20 cellular contexts compared by ENCODE assay signal in the genomic region with DNA sequence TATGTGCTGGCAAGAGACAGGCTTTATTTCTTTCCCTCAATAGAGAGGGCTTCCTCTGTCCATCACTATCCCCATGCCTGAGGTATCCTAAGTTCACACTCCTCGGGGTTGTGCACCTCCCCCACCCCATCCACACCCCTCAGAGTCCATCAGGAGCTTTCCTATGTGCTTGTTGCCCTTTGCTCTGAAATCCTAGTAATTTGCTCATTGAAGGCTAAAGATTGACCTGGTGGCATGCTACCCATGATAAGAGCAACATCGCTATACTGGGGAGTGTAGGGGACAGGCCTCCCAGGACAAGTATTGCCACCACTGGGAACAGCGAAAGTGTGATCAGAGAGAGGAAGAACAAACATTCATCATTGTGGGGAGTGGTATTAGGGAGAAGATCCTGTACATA. TPM values are rescaled to one million over a fixed set of nuclear protein-coding genes. Genes with fewer than 3 reads are reported as not detected.
DNase-seq lines count a peak whose midpoint lies in the region; ATAC-seq, FAIRE-seq and TF ChIP-seq lines count a peak whose summit lies in the region.
"Had no signal": no experiment of that assay in that cellular context is flagged by ENCODE, and none has a peak within 500 bp of the region (broad histone marks: within the 10 kb centered on the region; RNA-seq: fewer than 3 reads in every experiment).

No MANE protein-coding gene starts in this region.

- H3K27ac ChIP-seq in GM23338 (ENCODE audit: low read depth) (no peak overlapping the region), Peyer's patch (peak overlapping the region in 2 of 4 donors; percentile 55 to 75), mesendoderm (ENCODE audit: low read depth, low read length) (no peak overlapping the region), small intestine (ENCODE audit: low read depth in 1 of 2, low read length in 1 of 2) (peak overlapping the region in 1 of 2 donors; percentile 50)
- H3K27ac ChIP-seq: A549, KMS-11, PC-9, SJCRH30 had no signal

- TF ChIP-seq CTCF in GM23338 (conservative IDR thresholded peaks at IDR 0.05; ENCODE audit: low read depth in 2 of 2) = no peak
- TF ChIP-seq CTCF in Peyer's patch (IDR thresholded peaks at IDR 0.05) = no peak

- no CpG with 5 or more reads among the region's 3 CpGs for WGBS in mesendoderm (ENCODE audit: extremely low coverage, insufficient coverage, low lambda C conversion rate)
- WGBS in small intestine, 3 donors = 19 to 60% (median 33%) methylated on average over 3 of the region's 3 CpGs

- no peak overlapping the region for H2BK15ac ChIP-seq in mesendoderm (replicated peaks; ENCODE audit: low read depth)

- H2BK5ac ChIP-seq in mesendoderm (ENCODE audit: low read length) = no peak overlapping the region

- H3K27me3 ChIP-seq in GM23338 (ENCODE audit: insufficient read depth) (no peaks in the 10 kb centered on the region), Peyer's patch (no peaks in the 10 kb centered on the region), mesendoderm (ENCODE audit: insufficient read depth, low read length, poor library complexity) (no peaks in the 10 kb centered on the region), small intestine (ENCODE audit: control insufficient read depth in 2 of 2, insufficient read depth in 2 of 2, low read length in 2 of 2) (no peaks in the 10 kb centered on the region)
- H3K27me3 ChIP-seq: SJCRH30 had no signal

- no peak for FAIRE-seq in small intestine (lab: Jason Lieb, UNC)
- FAIRE-seq: A549, H54 had no signal

- peaks cover 51% of the 10 kb centered on the region for H3K4me1 Mint-ChIP-seq in GM23338

- H3K56ac ChIP-seq in mesendoderm (ENCODE audit: low read length) = no peak overlapping the region

- no peaks in the 10 kb centered on the region for H3K9me3 Mint-ChIP-seq in GM23338
- H3K9me3 Mint-ChIP-seq: CD4-positive, alpha-beta T cell had no signal

- no peak overlapping the region for H2BK120ac ChIP-seq in mesendoderm (ENCODE audit: low read depth, low read length)

- peak; percentile 67 for ATAC-seq in GM23338
- ATAC-seq in HG03521 (IDR thresholded peaks at IDR 0.05; ENCODE audit: unreplicated experiment) = no peak
- ATAC-seq: A549 had no signal

- H3K9me3 ChIP-seq in Peyer's patch = no peaks in the 10 kb centered on the region
- no peaks in the 10 kb centered on the region for H3K9me3 ChIP-seq in small intestine (ENCODE audit: control insufficient read depth, low read depth)
- H3K9me3 ChIP-seq: A549, SJCRH30 had no signal

- no peaks in the 10 kb centered on the region for H3K27me3 Mint-ChIP-seq in GM23338 (ENCODE audit: insufficient read depth, low read depth, poor library complexity)

- H3K79me2 ChIP-seq in GM23338 (replicated peaks; ENCODE audit: insufficient read depth) = peaks cover 8% of the 10 kb centered on the region
- no peaks in the 10 kb centered on the region for H3K79me2 ChIP-seq in mesendoderm (ENCODE audit: control insufficient read depth, insufficient read depth, low read length)

- no peak overlapping the region for H3K9ac ChIP-seq in mesendoderm (ENCODE audit: low read length)
- H3K9ac ChIP-seq: KMS-11 had no signal

- no peaks in the 10 kb centered on the region for H3K36me3 ChIP-seq in GM23338 (ENCODE audit: insufficient read depth)
- H3K36me3 ChIP-seq in Peyer's patch = no peaks in the 10 kb centered on the region
- H3K36me3 ChIP-seq in mesendoderm (ENCODE audit: control insufficient read depth, insufficient read depth, low read length) = no peaks in the 10 kb centered on the region
- no peaks in the 10 kb centered on the region for H3K36me3 ChIP-seq in small intestine (ENCODE audit: control insufficient read depth in 2 of 2, insufficient read depth in 2 of 2, low read length in 2 of 2)
- H3K36me3 ChIP-seq: SJCRH30 had no signal

- no peak overlapping the region for H3K4ac ChIP-seq in mesendoderm (ENCODE audit: low read depth, low read length)

- H4K8ac ChIP-seq in mesendoderm (ENCODE audit: low read depth, low read length) = no peak overlapping the region

- DNase-seq in GM23338 (ENCODE audit: low spot score) (no peak), Peyer's patch (peak in 2 of 3 donors; percentile 59 to 71), mesendoderm (peak; percentile 18), small intestine (peak; percentile 89), NCI-H146 (lab: John Stamatoyannopoulos, UW) (no peak), activated gamma-delta T cell treated with Interleukin-2 at 50 U/mL for 16 hours (no peak)
- DNase-seq: CD4-positive, alpha-beta T cell; DMS53; EL; NCI-H1417 treated with DMSO at 0.1 percent for 48 hours; NCI-H1930; NCI-H526; PC-9; SJCRH30 had no signal

- H3F3A ChIP-seq in GM23338 (replicated peaks; ENCODE audit: low read depth) = no peaks in the 10 kb centered on the region; the same call in 1 of the 2 replicates

- peaks cover 6% of the 10 kb centered on the region for H3K36me3 Mint-ChIP-seq in GM23338 (ENCODE audit: low read depth)

- no peak overlapping the region for H4K5ac ChIP-seq in mesendoderm (ENCODE audit: low read length)

- H3K4me3 Mint-ChIP-seq in GM23338 = no peak overlapping the region
- H3K4me3 Mint-ChIP-seq: CD4-positive, alpha-beta T cell had no signal

- H3K9me2 ChIP-seq in GM23338 (ENCODE audit: insufficient read depth) = no peaks in the 10 kb centered on the region; the same call in 1 of the 2 replicates

- no peak overlapping the region for H3K23ac ChIP-seq in mesendoderm (ENCODE audit: low read length)

- H3K4me2 ChIP-seq in GM23338 = peak overlapping the region; percentile 34; the same call in 1 of the 2 replicates
- no peak overlapping the region for H3K4me2 ChIP-seq in mesendoderm (ENCODE audit: low read length)
- H3K4me2 ChIP-seq: A549, KMS-11, PC-9 had no signal

- H3K4me1 ChIP-seq in GM23338 (ENCODE audit: insufficient read depth) (peaks cover 51% of the 10 kb centered on the region), Peyer's patch (peaks cover 0 to 9% (median 0%) of the 10 kb centered on the region in 4 donors), mesendoderm (ENCODE audit: control insufficient read depth, low read depth, low read length) (peaks cover 11% of the 10 kb centered on the region), small intestine (ENCODE audit: control insufficient read depth in 2 of 2, insufficient read depth in 1 of 2, low read depth in 1 of 2, low read length in 1 of 2) (peaks cover 5 to 9% of the 10 kb centered on the region in 2 donors)
- H3K4me1 ChIP-seq: SJCRH30 had no signal

- peaks cover 2% of the 10 kb centered on the region for H3K79me1 ChIP-seq in mesendoderm (ENCODE audit: low read length)

- no peak overlapping the region; the same call in 1 of the 2 replicates for H3K27ac Mint-ChIP-seq in GM23338
- H3K27ac Mint-ChIP-seq: CD4-positive, alpha-beta T cell had no signal

- H2AK5ac ChIP-seq in mesendoderm (ENCODE audit: low read length) = no peak overlapping the region

- no peak overlapping the region for H3K18ac ChIP-seq in mesendoderm (ENCODE audit: low read length)

- H3K4me3 ChIP-seq in GM23338 = no peak overlapping the region
- H3K4me3 ChIP-seq in Peyer's patch = no peak overlapping the region
- H3K4me3 ChIP-seq in mesendoderm (ENCODE audit: low read length) = no peak overlapping the region
- no peak overlapping the region for H3K4me3 ChIP-seq in small intestine (ENCODE audit: low read depth in 1 of 2, low read length in 2 of 2)
- H3K4me3 ChIP-seq: A549, PC-9, SJCRH30 had no signal

- no peaks in the 10 kb centered on the region; the same call in 1 of the 2 replicates for H4K20me1 ChIP-seq in GM23338 (replicated peaks; ENCODE audit: insufficient read depth)

- TF ChIP-seq POLR2A in Peyer's patch (IDR thresholded peaks at IDR 0.05) = peak in 1 of 2 donors; percentile 23

- H2AFZ ChIP-seq in GM23338 = no peak overlapping the region
- H2AFZ ChIP-seq: PC-9 had no signal

TF ChIP-seq in GM23338, 12 proteins besides CTCF, POLR2A, EP300 and RAD21 (continues in another document):
- TF ChIP-seq, protein P1, sequence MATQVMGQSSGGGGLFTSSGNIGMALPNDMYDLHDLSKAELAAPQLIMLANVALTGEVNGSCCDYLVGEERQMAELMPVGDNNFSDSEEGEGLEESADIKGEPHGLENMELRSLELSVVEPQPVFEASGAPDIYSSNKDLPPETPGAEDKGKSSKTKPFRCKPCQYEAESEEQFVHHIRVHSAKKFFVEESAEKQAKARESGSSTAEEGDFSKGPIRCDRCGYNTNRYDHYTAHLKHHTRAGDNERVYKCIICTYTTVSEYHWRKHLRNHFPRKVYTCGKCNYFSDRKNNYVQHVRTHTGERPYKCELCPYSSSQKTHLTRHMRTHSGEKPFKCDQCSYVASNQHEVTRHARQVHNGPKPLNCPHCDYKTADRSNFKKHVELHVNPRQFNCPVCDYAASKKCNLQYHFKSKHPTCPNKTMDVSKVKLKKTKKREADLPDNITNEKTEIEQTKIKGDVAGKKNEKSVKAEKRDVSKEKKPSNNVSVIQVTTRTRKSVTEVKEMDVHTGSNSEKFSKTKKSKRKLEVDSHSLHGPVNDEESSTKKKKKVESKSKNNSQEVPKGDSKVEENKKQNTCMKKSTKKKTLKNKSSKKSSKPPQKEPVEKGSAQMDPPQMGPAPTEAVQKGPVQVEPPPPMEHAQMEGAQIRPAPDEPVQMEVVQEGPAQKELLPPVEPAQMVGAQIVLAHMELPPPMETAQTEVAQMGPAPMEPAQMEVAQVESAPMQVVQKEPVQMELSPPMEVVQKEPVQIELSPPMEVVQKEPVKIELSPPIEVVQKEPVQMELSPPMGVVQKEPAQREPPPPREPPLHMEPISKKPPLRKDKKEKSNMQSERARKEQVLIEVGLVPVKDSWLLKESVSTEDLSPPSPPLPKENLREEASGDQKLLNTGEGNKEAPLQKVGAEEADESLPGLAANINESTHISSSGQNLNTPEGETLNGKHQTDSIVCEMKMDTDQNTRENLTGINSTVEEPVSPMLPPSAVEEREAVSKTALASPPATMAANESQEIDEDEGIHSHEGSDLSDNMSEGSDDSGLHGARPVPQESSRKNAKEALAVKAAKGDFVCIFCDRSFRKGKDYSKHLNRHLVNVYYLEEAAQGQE (IDR thresholded peaks at IDR 0.05; ENCODE audit: unreplicated experiment) = no peak
- TF ChIP-seq CREB1 (CRISPR knock-in tag; IDR thresholded peaks at IDR 0.05; ENCODE audit: low read depth) (no peak), ZNF114 (CRISPR knock-in tag; IDR thresholded peaks at IDR 0.05) (no peak), EZH2 (IDR thresholded peaks at IDR 0.05; ENCODE audit: low read depth, unreplicated experiment) (no peak), JUNB (IDR thresholded peaks at IDR 0.05; ENCODE audit: unreplicated experiment) (no peak), ZNF331 (CRISPR knock-in tag; IDR thresholded peaks at IDR 0.05; ENCODE audit: low read depth) (no peak)

RNA-seq across cellular contexts. Expression of a gene that starts 37.0 kb away (rescaled TPM):
- total RNA-seq in GM23338 (2014; rRNA removed; shearing (Covaris generic)) = 33.8 and 40.4 TPM in 2 replicates
- polyA plus RNA-seq in GM23338 (2016; fragmentation: Nextera tagmentation; extraction: Ambion mirVana) (14.8 and 15.9 TPM in 2 replicates), small intestine (10 to 100 TPM in 1 of 3 donors, 1 to 10 TPM in 2; 4.7 to 10.3 (median 6.0) TPM)
- 10 to 100 TPM in 1 of 4 donors, 1 to 10 TPM in 3; 5.0 to 20.7 (median 6.0) TPM for total RNA-seq in Peyer's patch
- 22.9 TPM for polyA plus RNA-seq in mesendoderm (2013, experiment 1 of 2)
- polyA plus RNA-seq in mesendoderm (2013, experiment 2 of 2) = 23.1 TPM

RNA-seq across cellular contexts. Expression of a gene that starts 55.7 kb away (rescaled TPM):
- not detected in 2 replicates for total RNA-seq in GM23338 (2014; rRNA removed; shearing (Covaris generic))
- polyA plus RNA-seq in GM23338 (2016; fragmentation: Nextera tagmentation; extraction: Ambion mirVana) (not detected in 2 replicates), small intestine (1 to 10 TPM in 2 of 3 donors, under 1 TPM in 1; 0.63 to 9.6 (median 2.4) TPM)
- total RNA-seq in Peyer's patch = 1 to 10 TPM in 1 of 4 donors, not detected in 3; 2.5 TPM
- polyA plus RNA-seq in mesendoderm (2013, experiment 1 of 2) = not detected
- polyA plus RNA-seq in mesendoderm (2013, experiment 2 of 2) = not detected
- total RNA-seq: CD4-positive, alpha-beta T cell; M059J; PC-9; SJCRH30 had no signal
- polyA plus RNA-seq: BJ had no signal

Comparison
In these comparisons a context has a peak if more than half of its experiments do, and no peak if none do; other contexts are left out.
1. DNase-seq: peak in Peyer's patch (2 of 3), mesendoderm (single experiment) and small intestine (single experiment); none in GM23338 (single experiment), NCI-H146 (single experiment) and activated gamma-delta T cell treated with Interleukin-2 at 50 U/mL for 16 hours (single experiment).